20 cellular contexts compared by ENCODE assay signal in genomic region chr7:90957883-90958282, GRCh38.
DNase-seq lines count a peak whose midpoint lies in the region; ATAC-seq and TF ChIP-seq lines count a peak whose summit lies in the region.
"Had no signal": no experiment of that assay in that cellular context is flagged by ENCODE, and none has a peak within 500 bp of the region (broad histone marks: within the 10 kb centered on the region; RNA-seq: fewer than 3 reads in every experiment).

No MANE protein-coding gene starts in this region.

- peaks cover 53% of the 10 kb centered on the region for H3K4me1 Mint-ChIP-seq in brain
- H3K4me1 Mint-ChIP-seq: CD4-positive, CD25-positive, alpha-beta regulatory T cell had no signal

- no peak for TF ChIP-seq CTCF in brain (conservative IDR thresholded peaks at IDR 0.05)
- TF ChIP-seq CTCF in mucosa of descending colon (IDR thresholded peaks at IDR 0.05), result no peak
- TF ChIP-seq CTCF in transverse colon (IDR thresholded peaks at IDR 0.05), result no peak

- no peak for TF ChIP-seq POLR2A in transverse colon (IDR thresholded peaks at IDR 0.05)

- peak; percentile 19 for DNase-seq in EH (ENCODE audit: low read depth)
- DNase-seq in NCI-H2081 treated with DMSO at 0.1 percent for 48 hours (lab: John Stamatoyannopoulos, UW), result peak; percentile 37
- peak in 1 of 3 donors; percentile 7 for DNase-seq in mucosa of descending colon
- no peak for DNase-seq in transverse colon
- no peak for DNase-seq in epidermal melanocyte (ENCODE audit: insufficient read length, low spot score)
- no peak for DNase-seq in RKO (ENCODE audit: low spot score)
- no peak for DNase-seq in ACHN
- DNase-seq: BE2C; Caco-2; CD4-positive, CD25-positive, alpha-beta regulatory T cell; DMS153; GF-D8; H9; NCI-H1105 treated with DMSO at 0.1 percent for 48 hours; NCI-H1694 treated with DMSO at 0.1 percent for 48 hours; NCI-H226; NCI-H526; SHP77 treated with DMSO at 0.1 percent for 48 hours; T-helper 1 cell had no signal

- no peaks in the 10 kb centered on the region for H3K9me3 ChIP-seq in mucosa of descending colon
- H3K9me3 ChIP-seq in transverse colon, result no peaks in the 10 kb centered on the region
- H3K9me3 ChIP-seq: BE2C, Caco-2 had no signal

- H3K27me3 Mint-ChIP-seq in brain, result no peaks in the 10 kb centered on the region
- H3K27me3 Mint-ChIP-seq: CD4-positive, CD25-positive, alpha-beta regulatory T cell had no signal

- 30 to 53% methylated on average over 5 of the region's 5 CpGs for WGBS in transverse colon (ENCODE audit: low coverage in 1 of 2), 2 donors

- no peak overlapping the region for H3K4me3 Mint-ChIP-seq in brain
- H3K4me3 Mint-ChIP-seq: CD4-positive, CD25-positive, alpha-beta regulatory T cell; H9 had no signal

- H3K4me3 ChIP-seq in mucosa of descending colon, result no peak overlapping the region
- no peak overlapping the region for H3K4me3 ChIP-seq in transverse colon

- H3K36me3 Mint-ChIP-seq in brain, result peaks cover 25% of the 10 kb centered on the region
- H3K36me3 Mint-ChIP-seq: CD4-positive, CD25-positive, alpha-beta regulatory T cell had no signal

- TF ChIP-seq EP300 in transverse colon (IDR thresholded peaks at IDR 0.05; ENCODE audit: low read depth), result no peak

- H3K27me3 ChIP-seq in transverse colon, result no peaks in the 10 kb centered on the region
- H3K27me3 ChIP-seq: BE2C had no signal

- no peaks in the 10 kb centered on the region for H3K36me3 ChIP-seq in mucosa of descending colon (ENCODE audit: low read depth)
- H3K36me3 ChIP-seq in transverse colon, result no peaks in the 10 kb centered on the region
- H3K36me3 ChIP-seq: BE2C had no signal

- H3K4me1 ChIP-seq in mucosa of descending colon (ENCODE audit: low read depth) (no peaks in the 10 kb centered on the region), transverse colon (peaks cover 0 to 19% (median 7%) of the 10 kb centered on the region in 4 donors)
- H3K4me1 ChIP-seq: BE2C, Caco-2 had no signal

- peaks cover 0 to 3% (median 0%) of the 10 kb centered on the region in 5 experiments for H3K9me3 Mint-ChIP-seq in brain
- H3K9me3 Mint-ChIP-seq: H9 had no signal

- intact Hi-C loops in mucosa of descending colon (cut with DNase I, micrococcal nuclease) (no loop called here), transverse colon (cut with DNase I; ENCODE audit: low total_unique reads) (no loop called here)

- H3K27ac ChIP-seq in transverse colon, result no peak overlapping the region

- ATAC-seq in mucosa of descending colon, result peak; percentile 26

- H3K27ac Mint-ChIP-seq in brain, result peak overlapping the region in 4 of 5 experiments; percentile 67 to 77 (median 70)
- H3K27ac Mint-ChIP-seq: CD4-positive, CD25-positive, alpha-beta regulatory T cell; H9 had no signal

- in situ Hi-C loops in transverse colon (cut with MboI; ENCODE audit: low pct_ligation_motif_present in 1 of 4, low pct_unique_long_range_greater_than_20kb in 1 of 4, low sequenced_read_pairs in 3 of 4) (no loop called here), ACHN (cut with HindIII; ENCODE audit: low pct_ligation_motif_present, low pct_unique_long_range_greater_than_20kb, low sequenced_read_pairs) (no loop called here)

Comparison
In these comparisons a context has a peak if more than half of its experiments do, and no peak if none do; other contexts are left out.
1. DNase-seq: peak in EH (single experiment) and NCI-H2081 treated with DMSO at 0.1 percent for 48 hours (single experiment); none in transverse colon (single experiment), epidermal melanocyte (single experiment), RKO (single experiment) and ACHN (single experiment).